8 cellular contexts compared by ENCODE assay signal in genomic region chr2:216031960-216032689, GRCh38. TPM values are rescaled to one million over a fixed set of nuclear protein-coding genes. Genes with fewer than 3 reads are reported as not detected.
DNase-seq lines count a peak whose midpoint lies in the region; ATAC-seq, FAIRE-seq and TF ChIP-seq lines count a peak whose summit lies in the region.

No MANE protein-coding gene starts in this region.

- WGBS in pancreas, 2 donors = 85 to 94% methylated on average over 1 of the region's 1 CpG

- H3K4me1 ChIP-seq in pancreas = no peaks in the 10 kb centered on the region

- peaks cover 8% of the 10 kb centered on the region for H3K36me3 Mint-ChIP-seq in activated naive CD4-positive, alpha-beta T cell treated with anti-CD3 and anti-CD28 coated beads, Interleukin-2, amount 50 U/mL, for 24 hours
- H3K36me3 Mint-ChIP-seq in activated T-helper 2 cell treated with anti-CD3 and anti-CD28 coated beads, Interferon-gamma antibody, Interleukin-2, Interleukin-4, amounts not matched to agents 10 μg/mL and 5 μg/mL and 100 μg/mL, durations not matched to agents 14 hours and 24 hours and 36 hours (ENCODE audit: low read depth) = peaks cover 18% of the 10 kb centered on the region

- no peak overlapping the region for H3K27ac ChIP-seq in pancreas

- intact Hi-C loops in activated T-helper 2 cell treated with anti-CD3 and anti-CD28 coated beads, Interferon-gamma antibody, Interleukin-2, Interleukin-4, amounts not matched to agents 10 μg/mL and 5 μg/mL and 100 μg/mL, durations not matched to agents 14 hours and 24 hours and 36 hours (cut with micrococcal nuclease) = loop anchor here (1.0 to 10.0 kb wide), 5 partner anchors 16 to 635 kb away; partner anchors contain the start of genes PECR, SMARCAL1 and TMEM169
- intact Hi-C loops in Right ventricle myocardium superior (cut with DNase I) = no loop called here
- intact Hi-C loops in pancreas (cut with DNase I) = no loop called here

- no peaks in the 10 kb centered on the region for H3K27me3 ChIP-seq in pancreas

- TF ChIP-seq CTCF in pancreas (IDR thresholded peaks at IDR 0.05) = no peak

- H3K4me3 Mint-ChIP-seq in activated naive CD4-positive, alpha-beta T cell treated with anti-CD3 and anti-CD28 coated beads, Interleukin-2, amount 50 U/mL, for 24 hours = peak overlapping the region; percentile 77
- H3K4me3 Mint-ChIP-seq in activated T-helper 2 cell treated with anti-CD3 and anti-CD28 coated beads, Interferon-gamma antibody, Interleukin-2, Interleukin-4, amounts not matched to agents 10 μg/mL and 5 μg/mL and 100 μg/mL, durations not matched to agents 14 hours and 24 hours and 36 hours (ENCODE audit: low read depth) = no peak overlapping the region

- H3K9me3 ChIP-seq in pancreas = no peaks in the 10 kb centered on the region

- peaks cover 29% of the 10 kb centered on the region for H3K4me1 Mint-ChIP-seq in activated naive CD4-positive, alpha-beta T cell treated with anti-CD3 and anti-CD28 coated beads, Interleukin-2, amount 50 U/mL, for 24 hours
- peaks cover 36% of the 10 kb centered on the region for H3K4me1 Mint-ChIP-seq in activated T-helper 2 cell treated with anti-CD3 and anti-CD28 coated beads, Interferon-gamma antibody, Interleukin-2, Interleukin-4, amounts not matched to agents 10 μg/mL and 5 μg/mL and 100 μg/mL, durations not matched to agents 14 hours and 24 hours and 36 hours (ENCODE audit: low read depth)

- H3K36me3 ChIP-seq in pancreas = no peaks in the 10 kb centered on the region

- no peak for FAIRE-seq in HTR-8/SVneo (lab: Jason Lieb, UNC)
- FAIRE-seq in pancreas (lab: Jason Lieb, UNC) = no peak

- H3K4me3 ChIP-seq in pancreas = no peak overlapping the region

- ATAC-seq in HG02973 (IDR thresholded peaks at IDR 0.05; ENCODE audit: unreplicated experiment) (peak; percentile 77), Right ventricle myocardium superior (ENCODE audit: poor library complexity) (no peak), pancreas (no peak)

- DNase-seq in activated naive CD4-positive, alpha-beta T cell (lab: John Stamatoyannopoulos, UW) = no peak
- no peak for DNase-seq in activated T-helper 2 cell treated with anti-CD3 and anti-CD28 coated beads, Interferon-gamma antibody, Interleukin-2, Interleukin-4, amounts not matched to agents 10 μg/mL and 5 μg/mL and 100 μg/mL, durations not matched to agents 14 hours and 24 hours and 36 hours (ENCODE audit: low spot score)
- DNase-seq in superior temporal gyrus (ENCODE audit: extremely low spot score) (peak; percentile 53), Right ventricle myocardium superior (no peak), HTR-8/SVneo (ENCODE audit: insufficient read length, low spot score) (no peak), pancreas (no peak)

- H3K27me3 Mint-ChIP-seq in activated naive CD4-positive, alpha-beta T cell treated with anti-CD3 and anti-CD28 coated beads, Interleukin-2, amount 50 U/mL, for 24 hours = no peaks in the 10 kb centered on the region
- no peaks in the 10 kb centered on the region for H3K27me3 Mint-ChIP-seq in activated T-helper 2 cell treated with anti-CD3 and anti-CD28 coated beads, Interferon-gamma antibody, Interleukin-2, Interleukin-4, amounts not matched to agents 10 μg/mL and 5 μg/mL and 100 μg/mL, durations not matched to agents 14 hours and 24 hours and 36 hours (ENCODE audit: low read depth)

- no peaks in the 10 kb centered on the region for H3K9me3 Mint-ChIP-seq in activated naive CD4-positive, alpha-beta T cell treated with anti-CD3 and anti-CD28 coated beads, Interleukin-2, amount 50 U/mL, for 24 hours
- no peaks in the 10 kb centered on the region for H3K9me3 Mint-ChIP-seq in activated T-helper 2 cell treated with anti-CD3 and anti-CD28 coated beads, Interferon-gamma antibody, Interleukin-2, Interleukin-4, amounts not matched to agents 10 μg/mL and 5 μg/mL and 100 μg/mL, durations not matched to agents 14 hours and 24 hours and 36 hours

- H3K27ac Mint-ChIP-seq in activated naive CD4-positive, alpha-beta T cell treated with anti-CD3 and anti-CD28 coated beads, Interleukin-2, amount 50 U/mL, for 24 hours = peak overlapping the region; percentile 98
- peak overlapping the region; percentile 85 for H3K27ac Mint-ChIP-seq in activated T-helper 2 cell treated with anti-CD3 and anti-CD28 coated beads, Interferon-gamma antibody, Interleukin-2, Interleukin-4, amounts not matched to agents 10 μg/mL and 5 μg/mL and 100 μg/mL, durations not matched to agents 14 hours and 24 hours and 36 hours

RNA-seq across cellular contexts. Expression of gene MREG, which starts 18.8 kb away (rescaled TPM):
- 15.3 and 15.7 TPM in 2 replicates for total RNA-seq in activated T-helper 2 cell treated with anti-CD3 and anti-CD28 coated beads, Interferon-gamma antibody, Interleukin-2, Interleukin-4, amounts not matched to agents 10 μg/mL and 5 μg/mL and 100 μg/mL, durations not matched to agents 14 hours and 24 hours and 36 hours
- total RNA-seq in Right ventricle myocardium superior (0.38 TPM), pancreas (1 to 10 TPM; 1.3 to 4.8 (median 2.4) TPM)
- 1 to 10 TPM; 1.2 to 2.4 TPM for polyA plus RNA-seq in pancreas

RNA-seq across cellular contexts. Expression of gene PECR, which starts 49.5 kb away (rescaled TPM):
- 11.5 and 15.2 TPM in 2 replicates for total RNA-seq in activated T-helper 2 cell treated with anti-CD3 and anti-CD28 coated beads, Interferon-gamma antibody, Interleukin-2, Interleukin-4, amounts not matched to agents 10 μg/mL and 5 μg/mL and 100 μg/mL, durations not matched to agents 14 hours and 24 hours and 36 hours
- total RNA-seq in Right ventricle myocardium superior (6.0 TPM), pancreas (1 to 10 TPM; 3.8 to 7.5 (median 4.8) TPM)
- polyA plus RNA-seq in pancreas = 1 to 10 TPM; 4.7 to 6.8 TPM

RNA-seq across cellular contexts. Expression of gene TMEM169, which starts 49.6 kb away (rescaled TPM):
- total RNA-seq in activated T-helper 2 cell treated with anti-CD3 and anti-CD28 coated beads, Interferon-gamma antibody, Interleukin-2, Interleukin-4, amounts not matched to agents 10 μg/mL and 5 μg/mL and 100 μg/mL, durations not matched to agents 14 hours and 24 hours and 36 hours = 1.3 and 1.6 TPM in 2 replicates
- total RNA-seq in Right ventricle myocardium superior = 0.62 TPM
- total RNA-seq in pancreas = under 1 TPM; 0.19 to 0.55 (median 0.44) TPM
- under 1 TPM; 0.15 to 0.47 TPM for polyA plus RNA-seq in pancreas
